ENCODE assay signal across 15 cellular contexts in the genomic region with DNA sequence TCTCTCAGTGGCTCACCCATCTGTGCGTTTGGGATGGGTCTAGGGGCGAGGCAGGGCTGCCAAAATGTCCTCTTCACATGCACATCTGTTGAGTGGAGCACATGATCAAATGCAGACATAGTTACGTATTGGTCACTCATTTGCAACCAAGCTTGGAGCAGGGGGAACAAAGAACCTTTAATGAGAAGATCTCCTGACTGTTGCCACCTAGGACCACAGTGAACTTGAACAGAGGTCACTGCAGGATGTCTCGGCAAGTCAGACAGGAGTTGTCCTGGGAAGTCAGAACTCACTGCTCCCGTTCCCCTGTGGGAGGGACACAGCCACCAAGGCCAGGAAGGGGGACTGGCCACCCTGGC.
DNase-seq lines count a peak whose midpoint lies in the region; ATAC-seq, FAIRE-seq and TF ChIP-seq lines count a peak whose summit lies in the region.
"Had no signal": no experiment of that assay in that cellular context is flagged by ENCODE, and none has a peak within 500 bp of the region (broad histone marks: within the 10 kb centered on the region; RNA-seq: fewer than 3 reads in every experiment).

No MANE protein-coding gene starts in this region.

- H3K4me3 ChIP-seq in BLaER1 treated with 17β-estradiol and CSF1 and Interleukin-3, amounts not matched to agents 10 nM and 100 nM = no peak overlapping the region
- no peak overlapping the region for H3K4me3 ChIP-seq in pancreas
- no peak overlapping the region for H3K4me3 ChIP-seq in upper lobe of left lung

- 33 to 40% methylated on average over 5 of the region's 5 CpGs for WGBS in pancreas, 2 donors
- 80 to 92% methylated on average over 5 of the region's 5 CpGs for WGBS in upper lobe of left lung, 2 donors

- H3K36me3 Mint-ChIP-seq in HFFc6 (ENCODE audit: low read depth) = 0 out of 2 replicates have a peak, but pooled peaks cover 4% of the 10 kb centered on the region
- peaks cover 33% of the 10 kb centered on the region for H3K36me3 Mint-ChIP-seq in effector memory CD8-positive, alpha-beta T cell (ENCODE audit: insufficient read depth)

- peaks cover 47 to 80% (median 64%) of the 10 kb centered on the region in 11 experiments for H3K36me3 ChIP-seq in BLaER1 treated with 17β-estradiol and CSF1 and Interleukin-3, amounts not matched to agents 10 nM and 100 nM
- no peaks in the 10 kb centered on the region for H3K36me3 ChIP-seq in pancreas
- H3K36me3 ChIP-seq in upper lobe of left lung = peaks cover 0 to 26% (median 9%) of the 10 kb centered on the region in 4 donors

- peak overlapping the region in 8 of 11 experiments; percentile 52 to 83 (median 62); a peak in 15 of 22 replicates for H3K4me2 ChIP-seq in BLaER1 treated with 17β-estradiol and CSF1 and Interleukin-3, amounts not matched to agents 10 nM and 100 nM

- H3K27ac ChIP-seq in BLaER1 treated with 17β-estradiol and CSF1 and Interleukin-3, amounts not matched to agents 10 nM and 100 nM = peak overlapping the region in 7 of 11 experiments; percentile 9 to 47 (median 36); a peak in 9 of 22 replicates
- H3K27ac ChIP-seq in pancreas (peak overlapping the region; percentile 57 to 93 (median 78)), upper lobe of left lung (peak overlapping the region in 2 of 4 donors; percentile 1 to 36)

- peak overlapping the region in 5 of 11 experiments; percentile 3 to 38 (median 15); a peak in 4 of 22 replicates for H3K9ac ChIP-seq in BLaER1 treated with 17β-estradiol and CSF1 and Interleukin-3, amounts not matched to agents 10 nM and 100 nM

- intact Hi-C loops in pancreas (cut with DNase I) = no loop called here

- TF ChIP-seq CTCF in HFFc6 (IDR thresholded peaks at IDR 0.05) (no peak), pancreas (IDR thresholded peaks at IDR 0.05) (no peak), upper lobe of left lung (IDR thresholded peaks at IDR 0.05) (no peak), GM20000 (IDR thresholded peaks at IDR 0.05; ENCODE audit: extremely low read depth, missing control alignments) (no peak)

- H3K4me1 Mint-ChIP-seq in HFFc6 (ENCODE audit: low read depth) = peaks cover 49% of the 10 kb centered on the region
- peaks cover 7 to 18% of the 10 kb centered on the region in 2 donors for H3K4me1 Mint-ChIP-seq in effector memory CD8-positive, alpha-beta T cell (ENCODE audit: low read depth in 2 of 2)

- no peaks in the 10 kb centered on the region for H3K9me3 ChIP-seq in BLaER1 treated with 17β-estradiol and CSF1 and Interleukin-3, amounts not matched to agents 10 nM and 100 nM (replicated peaks in 1 of 11)
- H3K9me3 ChIP-seq in pancreas (no peaks in the 10 kb centered on the region), upper lobe of left lung (no peaks in the 10 kb centered on the region)

- no peak for FAIRE-seq in pancreas (lab: Jason Lieb, UNC)
- FAIRE-seq: endometrium had no signal

- no peak for ATAC-seq in effector memory CD8-positive, alpha-beta T cell (replicated peaks)
- ATAC-seq in pancreas (no peak), upper lobe of left lung (ENCODE audit: low FRiP score in 2 of 2) (no peak), HG03565 (IDR thresholded peaks at IDR 0.05; ENCODE audit: unreplicated experiment) (no peak)

- peak overlapping the region; percentile 7; the same call in 1 of the 2 replicates for H3K27ac Mint-ChIP-seq in HFFc6
- H3K27ac Mint-ChIP-seq in effector memory CD8-positive, alpha-beta T cell = peak overlapping the region; percentile 8 to 28
- H3K27ac Mint-ChIP-seq: activated T-helper 17 cell treated with anti-CD3 and anti-CD28 coated beads, Interleukin-2, amount 50 U/mL, for 72 hours had no signal

- no peaks in the 10 kb centered on the region for H3K27me3 ChIP-seq in BLaER1 treated with 17β-estradiol and CSF1 and Interleukin-3, amounts not matched to agents 10 nM and 100 nM
- H3K27me3 ChIP-seq in pancreas (no peaks in the 10 kb centered on the region), upper lobe of left lung (no peaks in the 10 kb centered on the region)

- H4K20me1 ChIP-seq in BLaER1 treated with 17β-estradiol and CSF1 and Interleukin-3, amounts not matched to agents 10 nM and 100 nM = peaks cover 5 to 82% (median 64%) of the 10 kb centered on the region in 11 experiments; a peak in 18 of 22 replicates

- H3K4me3 Mint-ChIP-seq in HFFc6 = no peak overlapping the region
- H3K4me3 Mint-ChIP-seq in effector memory CD8-positive, alpha-beta T cell = no peak overlapping the region
- H3K4me3 Mint-ChIP-seq: activated T-helper 17 cell treated with anti-CD3 and anti-CD28 coated beads, Interleukin-2, amount 50 U/mL, for 72 hours; central memory CD8-positive, alpha-beta T cell; T-cell had no signal

- no peak for DNase-seq in HFFc6
- DNase-seq in effector memory CD8-positive, alpha-beta T cell = no peak
- DNase-seq in pancreas = no peak
- DNase-seq in HCEC 1CT = no peak
- no peak for DNase-seq in upper lobe of left lung
- DNase-seq in GM20000 (ENCODE audit: low spot score) = no peak
- DNase-seq: Calu3; NCI-H510A treated with DMSO at 0.1 percent for 48 hours; stimulated activated CD4-positive, alpha-beta T cell treated with anti-CD3 and anti-CD28 coated beads, Interleukin-1b, Interleukin-23, amount 100 ng/mL, for 48 hours; T-cell had no signal

- no peaks in the 10 kb centered on the region for H3K9me3 Mint-ChIP-seq in HFFc6
- H3K9me3 Mint-ChIP-seq in effector memory CD8-positive, alpha-beta T cell = no peaks in the 10 kb centered on the region
- H3K9me3 Mint-ChIP-seq: activated T-helper 17 cell treated with anti-CD3 and anti-CD28 coated beads, Interleukin-2, amount 50 U/mL, for 72 hours; central memory CD8-positive, alpha-beta T cell; T-cell had no signal

- no peak for TF ChIP-seq EP300 in upper lobe of left lung (IDR thresholded peaks at IDR 0.05)

- H3K4me1 ChIP-seq in BLaER1 treated with 17β-estradiol and CSF1 and Interleukin-3, amounts not matched to agents 10 nM and 100 nM = peaks cover 65 to 100% (median 79%) of the 10 kb centered on the region in 10 experiments
- H3K4me1 ChIP-seq in pancreas (peaks cover 76 to 86% (median 82%) of the 10 kb centered on the region in 3 donors), upper lobe of left lung (peaks cover 32 to 47% (median 37%) of the 10 kb centered on the region in 4 donors)

- no peak for TF ChIP-seq POLR2A in upper lobe of left lung (IDR thresholded peaks at IDR 0.05)

- H3K27me3 Mint-ChIP-seq in HFFc6 (ENCODE audit: insufficient read depth) = peaks cover 2% of the 10 kb centered on the region; the same call in 1 of the 2 replicates
- H3K27me3 Mint-ChIP-seq in effector memory CD8-positive, alpha-beta T cell = no peaks in the 10 kb centered on the region
- H3K27me3 Mint-ChIP-seq: activated T-helper 17 cell treated with anti-CD3 and anti-CD28 coated beads, Interleukin-2, amount 50 U/mL, for 72 hours; central memory CD8-positive, alpha-beta T cell; T-cell had no signal
